Comparison of ENCODE assay signal across 1 cellular context in genomic region chr20:63565699-63566335, GRCh38.
TF ChIP-seq lines count a peak whose summit lies in the region.

No MANE protein-coding gene starts in this region.

TF ChIP-seq in K562, 482 proteins besides CTCF, POLR2A, EP300 and RAD21:
- no peak for TF ChIP-seq E2F1 (CRISPR knock-in tag; IDR thresholded peaks at IDR 0.05)
- peak; percentile 1 for TF ChIP-seq NFIC (IDR thresholded peaks at IDR 0.05)
- no peak for TF ChIP-seq TRIM28 (IDR thresholded peaks at IDR 0.05)
- no peak for TF ChIP-seq POLR3A (IDR thresholded peaks at IDR 0.05; ENCODE audit: borderline replicate concordance, extremely low read depth, insufficient read depth, insufficient read length)
- no peak for TF ChIP-seq CXXC5 (CRISPR knock-in tag; IDR thresholded peaks at IDR 0.05)
- TF ChIP-seq BRF1 (IDR thresholded peaks at IDR 0.05; ENCODE audit: borderline replicate concordance, extremely low read depth, insufficient read length): no peak
